1 cellular context compared by ENCODE assay signal in the genomic region with DNA sequence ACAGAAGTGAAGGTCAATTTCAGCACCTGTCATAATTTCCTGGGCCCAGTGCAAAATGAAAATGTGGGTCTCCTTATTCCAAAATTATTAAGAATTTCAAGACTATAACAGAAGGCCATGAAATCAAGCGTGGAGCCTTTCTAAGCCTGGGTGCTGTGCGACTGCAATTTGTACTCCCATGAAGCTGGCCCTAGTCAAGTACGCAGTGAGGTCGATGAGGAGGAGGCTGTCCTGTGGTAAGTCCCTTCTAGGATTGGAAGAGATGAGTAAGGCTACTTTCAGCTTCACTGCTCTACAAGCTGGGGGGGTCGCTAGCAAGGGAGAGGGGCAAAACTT.
TF ChIP-seq lines count a peak whose summit lies in the region.

No MANE protein-coding gene starts in this region.

TF ChIP-seq in endothelial cell of umbilical vein, 7 proteins besides CTCF, POLR2A, EP300 and RAD21:
- TF ChIP-seq JUN (IDR thresholded peaks at IDR 0.05; ENCODE audit: borderline replicate concordance, insufficient read depth, insufficient read length, low read depth) (no peak), MYC (IDR thresholded peaks at IDR 0.05; ENCODE audit: low read depth, low read length) (no peak), FOS (IDR thresholded peaks at IDR 0.05; ENCODE audit: borderline replicate concordance, insufficient read depth, low read length) (no peak), GATA2 (IDR thresholded peaks at IDR 0.05; ENCODE audit: insufficient read depth, insufficient read length, low read depth, low read length) (no peak), POLR2AphosphoS5 (IDR thresholded peaks at IDR 0.05; ENCODE audit: insufficient read depth, low read depth, low read length) (no peak)
